ENCODE assay signal across 22 cellular contexts in the genomic region with DNA sequence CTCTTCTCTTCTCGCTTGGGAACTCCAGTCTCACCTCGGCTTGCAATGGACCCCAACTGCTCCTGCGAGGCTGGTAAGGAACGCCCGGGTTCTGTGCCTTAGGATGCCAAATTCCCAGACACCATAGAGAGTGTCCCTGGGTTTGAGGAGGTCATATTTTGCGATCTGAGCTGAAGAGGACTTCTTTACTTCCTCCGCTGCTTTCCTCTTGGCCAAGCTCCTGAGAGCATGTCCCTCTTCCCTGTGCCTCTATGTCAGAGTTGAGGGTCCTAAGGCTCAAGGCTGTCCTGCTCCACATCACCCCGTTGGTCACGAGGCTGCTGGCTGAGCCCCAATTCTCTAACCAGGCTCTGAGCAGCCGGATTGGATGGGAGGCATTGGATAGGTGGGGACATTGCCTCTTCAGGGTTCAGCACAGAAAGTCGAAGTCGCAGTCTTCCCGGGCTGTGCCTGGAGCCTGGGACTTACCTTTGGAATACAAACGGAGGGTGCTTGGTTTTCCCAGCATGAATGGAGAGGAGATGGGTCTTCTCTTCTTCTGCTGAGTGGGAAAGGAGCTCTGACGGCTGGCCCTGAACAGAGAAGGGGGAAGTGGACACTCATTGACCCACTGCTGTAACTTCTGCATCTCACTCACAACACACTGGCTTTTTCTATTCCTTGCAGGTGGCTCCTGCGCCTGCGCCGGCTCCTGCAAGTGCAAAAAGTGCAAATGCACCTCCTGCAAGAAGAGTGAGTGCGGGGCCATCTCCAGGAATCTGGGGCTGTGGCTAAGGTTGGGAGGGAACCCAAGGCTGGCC. TPM values are rescaled to one million over a fixed set of nuclear protein-coding genes. Genes with fewer than 3 reads are reported as not detected.
A peak's percentile ranks its signal among the peaks of the same experiment; 100 is the strongest.
DNase-seq lines count a peak whose midpoint lies in the region; ATAC-seq and TF ChIP-seq lines count a peak whose summit lies in the region.
"Had no signal": no experiment of that assay in that cellular context is flagged by ENCODE, and none has a peak within 500 bp of the region (broad histone marks: within the 10 kb centered on the region; RNA-seq: fewer than 3 reads in every experiment).

No MANE protein-coding gene starts in this region.

- H3K4me1 Mint-ChIP-seq in T-helper 1 cell treated with Interleukin-12 subunit alpha and Interleukin-12 subunit beta and Interleukin-4 antibody, amounts not matched to agents 30 μg/mL and 1 μg/mL, for 36 hours (ENCODE audit: low read depth): peaks cover 27% of the 10 kb centered on the region
- H3K4me1 Mint-ChIP-seq in activated T-helper 1 cell treated with anti-CD3 and anti-CD28 coated beads, Interleukin-12 subunit alpha, Interleukin-12 subunit beta, Interleukin-2, Interleukin-4 antibody, amounts not matched to agents 30 ng/mL and 10 ng/mL and 1 ng/mL, durations not matched to agents 14 hours and 24 hours and 36 hours (ENCODE audit: low read depth): peaks cover 42% of the 10 kb centered on the region
- peaks cover 27% of the 10 kb centered on the region for H3K4me1 Mint-ChIP-seq in CD14-positive monocyte

- no peak overlapping the region for H3K27ac Mint-ChIP-seq in T-helper 1 cell treated with Interleukin-12 subunit alpha and Interleukin-12 subunit beta and Interleukin-4 antibody, amounts not matched to agents 30 μg/mL and 1 μg/mL, for 36 hours
- H3K27ac Mint-ChIP-seq in activated T-helper 1 cell treated with anti-CD3 and anti-CD28 coated beads, Interleukin-12 subunit alpha, Interleukin-12 subunit beta, Interleukin-2, Interleukin-4 antibody, amounts not matched to agents 30 ng/mL and 10 ng/mL and 1 ng/mL, durations not matched to agents 14 hours and 24 hours and 36 hours: no peak overlapping the region
- peak overlapping the region in 2 of 7 donors; percentile 45 to 63 for H3K27ac Mint-ChIP-seq in CD14-positive monocyte
- H3K27ac Mint-ChIP-seq: activated CD8-positive, alpha-beta memory T cell treated with anti-CD3 and anti-CD28 coated beads, Interleukin-2, amount 10 ng/mL, durations not matched to agents 7 days and 5 days; immature natural killer cell had no signal

- H3K4me3 ChIP-seq in iPS-15b (ENCODE audit: low read depth, low read length): peak overlapping the region; percentile 48
- H3K4me3 ChIP-seq: gastroesophageal sphincter, right atrium auricular region, uterus had no signal

- H3K4me1 ChIP-seq in iPS-15b (ENCODE audit: control insufficient read depth, insufficient read depth, low read length): peaks cover 13% of the 10 kb centered on the region
- H3K4me1 ChIP-seq: uterus had no signal

- no peak overlapping the region for H3K9ac ChIP-seq in iPS-15b (ENCODE audit: low read depth, low read length)

- intact Hi-C loops in activated T-helper 1 cell treated with anti-CD3 and anti-CD28 coated beads, Interleukin-12 subunit alpha, Interleukin-12 subunit beta, Interleukin-2, Interleukin-4 antibody, amounts not matched to agents 30 ng/mL and 10 ng/mL and 1 ng/mL, durations not matched to agents 14 hours and 24 hours and 36 hours (cut with micrococcal nuclease): loop anchor here (2.0 kb wide), 1 partner anchor 13 kb away; a partner anchor contains a TSS
- intact Hi-C loops in posterior vena cava (cut with DNase I) (loop anchor here in 1 of 2 donors (10.0 kb wide), 1 partner anchor 65 kb away; a partner anchor contains a TSS), CD14-positive monocyte (cut with micrococcal nuclease) (no loop called here)

- no peak for TF ChIP-seq CTCF in CD14-positive monocyte (IDR thresholded peaks at IDR 0.05)

- H3K27me3 Mint-ChIP-seq in T-helper 1 cell treated with Interleukin-12 subunit alpha and Interleukin-12 subunit beta and Interleukin-4 antibody, amounts not matched to agents 30 μg/mL and 1 μg/mL, for 36 hours (ENCODE audit: low read depth): peaks cover 87% of the 10 kb centered on the region
- H3K27me3 Mint-ChIP-seq in activated T-helper 1 cell treated with anti-CD3 and anti-CD28 coated beads, Interleukin-12 subunit alpha, Interleukin-12 subunit beta, Interleukin-2, Interleukin-4 antibody, amounts not matched to agents 30 ng/mL and 10 ng/mL and 1 ng/mL, durations not matched to agents 14 hours and 24 hours and 36 hours (ENCODE audit: insufficient read depth): peaks cover 63% of the 10 kb centered on the region
- peaks cover 88 to 97% (median 93%) of the 10 kb centered on the region in 3 donors for H3K27me3 Mint-ChIP-seq in CD14-positive monocyte (ENCODE audit: low read depth in 3 of 3)

- no peak for DNase-seq in T-helper 1 cell
- no peak for DNase-seq in activated T-helper 1 cell treated with anti-CD3 and anti-CD28 coated beads, Interleukin-12 subunit alpha, Interleukin-12 subunit beta, Interleukin-2, Interleukin-4 antibody, amounts not matched to agents 30 ng/mL and 10 ng/mL and 1 ng/mL, durations not matched to agents 14 hours and 24 hours and 36 hours (ENCODE audit: low spot score)
- peak; percentile 74 for DNase-seq in posterior vena cava (ENCODE audit: low spot score)
- DNase-seq in CD14-positive monocyte (ENCODE audit: low spot score): no peak
- DNase-seq in islet precursor cell: no peak
- DNase-seq: activated CD8-positive, alpha-beta memory T cell treated with anti-CD3 and anti-CD28 coated beads, Interleukin-2, amount 10 ng/mL, durations not matched to agents 7 days and 5 days; activated gamma-delta T cell; anterior cingulate cortex; immature natural killer cell; mesendoderm; NCI-H187; NCI-H510A; Right ventricle myocardium superior; uterus had no signal

- H3K4me3 Mint-ChIP-seq in T-helper 1 cell treated with Interleukin-12 subunit alpha and Interleukin-12 subunit beta and Interleukin-4 antibody, amounts not matched to agents 30 μg/mL and 1 μg/mL, for 36 hours: peak overlapping the region; percentile 14
- H3K4me3 Mint-ChIP-seq in activated T-helper 1 cell treated with anti-CD3 and anti-CD28 coated beads, Interleukin-12 subunit alpha, Interleukin-12 subunit beta, Interleukin-2, Interleukin-4 antibody, amounts not matched to agents 30 ng/mL and 10 ng/mL and 1 ng/mL, durations not matched to agents 14 hours and 24 hours and 36 hours: peak overlapping the region; percentile 33
- H3K4me3 Mint-ChIP-seq in CD14-positive monocyte: peak overlapping the region in 1 of 2 donors; percentile 87
- H3K4me3 Mint-ChIP-seq: activated CD8-positive, alpha-beta memory T cell treated with anti-CD3 and anti-CD28 coated beads, Interleukin-2, amount 10 ng/mL, durations not matched to agents 7 days and 5 days; immature natural killer cell had no signal

- peaks cover 89% of the 10 kb centered on the region for H3K27me3 ChIP-seq in iPS-15b (ENCODE audit: control insufficient read depth, insufficient read depth, low read length)

- H3K9me3 Mint-ChIP-seq in T-helper 1 cell treated with Interleukin-12 subunit alpha and Interleukin-12 subunit beta and Interleukin-4 antibody, amounts not matched to agents 30 μg/mL and 1 μg/mL, for 36 hours: no peaks in the 10 kb centered on the region
- H3K9me3 Mint-ChIP-seq in activated T-helper 1 cell treated with anti-CD3 and anti-CD28 coated beads, Interleukin-12 subunit alpha, Interleukin-12 subunit beta, Interleukin-2, Interleukin-4 antibody, amounts not matched to agents 30 ng/mL and 10 ng/mL and 1 ng/mL, durations not matched to agents 14 hours and 24 hours and 36 hours: no peaks in the 10 kb centered on the region
- H3K9me3 Mint-ChIP-seq in CD14-positive monocyte: peaks cover 0 to 18% (median 4%) of the 10 kb centered on the region in 7 donors
- H3K9me3 Mint-ChIP-seq: immature natural killer cell had no signal

- no peaks in the 10 kb centered on the region for H3K36me3 ChIP-seq in iPS-15b (ENCODE audit: control insufficient read depth, insufficient read depth, low read length)
- H3K36me3 ChIP-seq: gastroesophageal sphincter, right atrium auricular region, uterus had no signal

- ATAC-seq in HG03135 (IDR thresholded peaks at IDR 0.05; ENCODE audit: unreplicated experiment): no peak
- ATAC-seq: activated CD8-positive, alpha-beta memory T cell treated with anti-CD3 and anti-CD28 coated beads, Interleukin-2, amount 10 ng/mL, durations not matched to agents 7 days and 5 days had no signal

- H3K9me3 ChIP-seq in iPS-15b (ENCODE audit: control insufficient read depth, insufficient read depth, low read length): no peaks in the 10 kb centered on the region
- H3K9me3 ChIP-seq: gastroesophageal sphincter, right atrium auricular region, uterus had no signal

- peaks cover 4% of the 10 kb centered on the region for H3K36me3 Mint-ChIP-seq in T-helper 1 cell treated with Interleukin-12 subunit alpha and Interleukin-12 subunit beta and Interleukin-4 antibody, amounts not matched to agents 30 μg/mL and 1 μg/mL, for 36 hours (ENCODE audit: low read depth)
- peaks cover 6% of the 10 kb centered on the region for H3K36me3 Mint-ChIP-seq in activated T-helper 1 cell treated with anti-CD3 and anti-CD28 coated beads, Interleukin-12 subunit alpha, Interleukin-12 subunit beta, Interleukin-2, Interleukin-4 antibody, amounts not matched to agents 30 ng/mL and 10 ng/mL and 1 ng/mL, durations not matched to agents 14 hours and 24 hours and 36 hours (ENCODE audit: low read depth)
- H3K36me3 Mint-ChIP-seq in CD14-positive monocyte: peaks cover 1 to 2% of the 10 kb centered on the region in 2 donors
- H3K36me3 Mint-ChIP-seq: activated CD8-positive, alpha-beta memory T cell treated with anti-CD3 and anti-CD28 coated beads, Interleukin-2, amount 10 ng/mL, durations not matched to agents 7 days and 5 days had no signal

RNA-seq across cellular contexts. Expression of a gene that starts 0.4 kb away (rescaled TPM):
- total RNA-seq in activated T-helper 1 cell treated with anti-CD3 and anti-CD28 coated beads, Interleukin-12 subunit alpha, Interleukin-12 subunit beta, Interleukin-2, Interleukin-4 antibody, amounts not matched to agents 30 ng/mL and 10 ng/mL and 1 ng/mL, durations not matched to agents 14 hours and 24 hours and 36 hours: 1.4 TPM in 1 of 2 replicates, not detected in the other
- total RNA-seq in posterior vena cava: 1 to 10 TPM in 1 of 2 donors, not detected in 1; 2.0 TPM
- polyA plus RNA-seq in CD14-positive monocyte: under 1 TPM in 1 of 2 donors, not detected in 1; 0.76 TPM
- total RNA-seq: activated CD8-positive, alpha-beta memory T cell treated with anti-CD3 and anti-CD28 coated beads, Interleukin-2, amount 10 ng/mL, durations not matched to agents 7 days and 5 days; cerebellum; gastroesophageal sphincter; HT1080; right atrium auricular region; Right ventricle myocardium superior; uterus had no signal
- polyA plus RNA-seq: immature natural killer cell had no signal

RNA-seq across cellular contexts. Expression of a gene that starts 2.2 kb away (rescaled TPM):
- 28.5 and 29.1 TPM in 2 replicates for total RNA-seq in activated T-helper 1 cell treated with anti-CD3 and anti-CD28 coated beads, Interleukin-12 subunit alpha, Interleukin-12 subunit beta, Interleukin-2, Interleukin-4 antibody, amounts not matched to agents 30 ng/mL and 10 ng/mL and 1 ng/mL, durations not matched to agents 14 hours and 24 hours and 36 hours
- total RNA-seq in posterior vena cava: 10 to 100 TPM; 14.0 to 26.7 TPM
- polyA plus RNA-seq in CD14-positive monocyte: 1 to 10 TPM in 1 of 2 donors, not detected in 1; 1.4 TPM
- total RNA-seq: cerebellum had no signal
- polyA plus RNA-seq: immature natural killer cell had no signal

RNA-seq across cellular contexts. Expression of a gene that starts 12.2 kb away (rescaled TPM):
- 60.7 and 70.4 TPM in 2 replicates for total RNA-seq in activated T-helper 1 cell treated with anti-CD3 and anti-CD28 coated beads, Interleukin-12 subunit alpha, Interleukin-12 subunit beta, Interleukin-2, Interleukin-4 antibody, amounts not matched to agents 30 ng/mL and 10 ng/mL and 1 ng/mL, durations not matched to agents 14 hours and 24 hours and 36 hours
- 100 to 1,000 TPM; 459 to 753 TPM for total RNA-seq in posterior vena cava
- 10 to 100 TPM; 55.4 to 87.9 TPM for polyA plus RNA-seq in CD14-positive monocyte

RNA-seq across cellular contexts. Expression of a gene that starts 12.3 kb away (rescaled TPM):
- total RNA-seq in activated T-helper 1 cell treated with anti-CD3 and anti-CD28 coated beads, Interleukin-12 subunit alpha, Interleukin-12 subunit beta, Interleukin-2, Interleukin-4 antibody, amounts not matched to agents 30 ng/mL and 10 ng/mL and 1 ng/mL, durations not matched to agents 14 hours and 24 hours and 36 hours: 4.3 and 5.2 TPM in 2 replicates
- total RNA-seq in posterior vena cava: 10 to 100 TPM in 1 of 2 donors, 1 to 10 TPM in 1; 9.1 to 10.6 TPM
- polyA plus RNA-seq in CD14-positive monocyte: 10 to 100 TPM; 13.6 to 21.9 TPM
- total RNA-seq: HT1080 had no signal

RNA-seq across cellular contexts. Expression of a gene that starts 18.4 kb away (rescaled TPM):
- total RNA-seq in activated T-helper 1 cell treated with anti-CD3 and anti-CD28 coated beads, Interleukin-12 subunit alpha, Interleukin-12 subunit beta, Interleukin-2, Interleukin-4 antibody, amounts not matched to agents 30 ng/mL and 10 ng/mL and 1 ng/mL, durations not matched to agents 14 hours and 24 hours and 36 hours: not detected in 2 replicates
- not detected for total RNA-seq in posterior vena cava
- not detected for polyA plus RNA-seq in CD14-positive monocyte
- total RNA-seq: activated CD8-positive, alpha-beta memory T cell treated with anti-CD3 and anti-CD28 coated beads, Interleukin-2, amount 10 ng/mL, durations not matched to agents 7 days and 5 days; cerebellum; gastroesophageal sphincter; HT1080; right atrium auricular region; Right ventricle myocardium superior; T-helper 2 cell treated with Interferon-gamma antibody and Interleukin-4, amounts not matched to agents 100 ng/mL and 5 ng/mL, for 36 hours; uterus had no signal
- polyA plus RNA-seq: immature natural killer cell had no signal
